ENCODE assay signal across 1 cellular context in the genomic region with DNA sequence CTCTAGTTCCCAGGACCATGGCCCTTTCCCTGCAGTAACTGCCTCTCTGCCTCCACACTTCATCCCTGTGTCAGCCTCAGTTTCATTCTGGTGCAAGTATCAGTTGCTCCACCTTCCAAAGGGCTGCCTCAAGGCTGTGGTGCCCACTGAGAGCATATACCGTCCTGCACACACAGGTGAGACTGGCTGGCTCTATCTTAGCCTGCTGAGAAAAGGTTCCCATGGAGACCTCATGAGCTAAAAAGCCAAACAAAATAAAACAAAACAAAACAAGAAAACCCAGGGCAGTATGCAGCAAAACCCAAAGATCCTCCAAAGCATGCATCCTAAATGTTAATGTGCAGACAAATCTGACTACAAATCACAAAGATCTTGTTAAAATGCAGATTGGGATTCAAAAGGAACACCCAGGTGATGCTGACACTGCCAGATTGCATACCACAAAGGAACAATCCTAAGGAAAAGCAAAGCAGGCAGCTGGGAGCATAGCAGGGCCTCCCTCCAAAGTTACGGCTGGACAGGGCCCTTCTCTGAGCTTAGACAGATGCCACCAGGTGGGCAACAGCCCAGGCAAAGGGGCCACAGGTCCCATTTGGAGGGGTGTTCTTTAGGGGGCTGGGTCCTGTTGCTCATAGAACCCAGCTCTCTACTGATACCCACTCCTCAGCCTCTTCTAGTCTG.
TF ChIP-seq lines count a peak whose summit lies in the region.

No MANE protein-coding gene starts in this region.

TF ChIP-seq in HepG2, 621 proteins besides CTCF, POLR2A, EP300 and RAD21 (continued from another document):
- TF ChIP-seq, protein P1, sequence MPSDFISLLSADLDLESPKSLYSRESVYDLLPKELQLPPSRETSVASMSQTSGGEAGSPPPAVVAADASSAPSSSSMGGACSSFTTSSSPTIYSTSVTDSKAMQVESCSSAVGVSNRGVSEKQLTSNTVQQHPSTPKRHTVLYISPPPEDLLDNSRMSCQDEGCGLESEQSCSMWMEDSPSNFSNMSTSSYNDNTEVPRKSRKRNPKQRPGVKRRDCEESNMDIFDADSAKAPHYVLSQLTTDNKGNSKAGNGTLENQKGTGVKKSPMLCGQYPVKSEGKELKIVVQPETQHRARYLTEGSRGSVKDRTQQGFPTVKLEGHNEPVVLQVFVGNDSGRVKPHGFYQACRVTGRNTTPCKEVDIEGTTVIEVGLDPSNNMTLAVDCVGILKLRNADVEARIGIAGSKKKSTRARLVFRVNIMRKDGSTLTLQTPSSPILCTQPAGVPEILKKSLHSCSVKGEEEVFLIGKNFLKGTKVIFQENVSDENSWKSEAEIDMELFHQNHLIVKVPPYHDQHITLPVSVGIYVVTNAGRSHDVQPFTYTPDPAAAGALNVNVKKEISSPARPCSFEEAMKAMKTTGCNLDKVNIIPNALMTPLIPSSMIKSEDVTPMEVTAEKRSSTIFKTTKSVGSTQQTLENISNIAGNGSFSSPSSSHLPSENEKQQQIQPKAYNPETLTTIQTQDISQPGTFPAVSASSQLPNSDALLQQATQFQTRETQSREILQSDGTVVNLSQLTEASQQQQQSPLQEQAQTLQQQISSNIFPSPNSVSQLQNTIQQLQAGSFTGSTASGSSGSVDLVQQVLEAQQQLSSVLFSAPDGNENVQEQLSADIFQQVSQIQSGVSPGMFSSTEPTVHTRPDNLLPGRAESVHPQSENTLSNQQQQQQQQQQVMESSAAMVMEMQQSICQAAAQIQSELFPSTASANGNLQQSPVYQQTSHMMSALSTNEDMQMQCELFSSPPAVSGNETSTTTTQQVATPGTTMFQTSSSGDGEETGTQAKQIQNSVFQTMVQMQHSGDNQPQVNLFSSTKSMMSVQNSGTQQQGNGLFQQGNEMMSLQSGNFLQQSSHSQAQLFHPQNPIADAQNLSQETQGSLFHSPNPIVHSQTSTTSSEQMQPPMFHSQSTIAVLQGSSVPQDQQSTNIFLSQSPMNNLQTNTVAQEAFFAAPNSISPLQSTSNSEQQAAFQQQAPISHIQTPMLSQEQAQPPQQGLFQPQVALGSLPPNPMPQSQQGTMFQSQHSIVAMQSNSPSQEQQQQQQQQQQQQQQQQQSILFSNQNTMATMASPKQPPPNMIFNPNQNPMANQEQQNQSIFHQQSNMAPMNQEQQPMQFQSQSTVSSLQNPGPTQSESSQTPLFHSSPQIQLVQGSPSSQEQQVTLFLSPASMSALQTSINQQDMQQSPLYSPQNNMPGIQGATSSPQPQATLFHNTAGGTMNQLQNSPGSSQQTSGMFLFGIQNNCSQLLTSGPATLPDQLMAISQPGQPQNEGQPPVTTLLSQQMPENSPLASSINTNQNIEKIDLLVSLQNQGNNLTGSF (CRISPR knock-in tag; IDR thresholded peaks at IDR 0.05) = no peak
TF ChIP-seq in HepG2: peak in this region for 0.
